In the genomic region with DNA sequence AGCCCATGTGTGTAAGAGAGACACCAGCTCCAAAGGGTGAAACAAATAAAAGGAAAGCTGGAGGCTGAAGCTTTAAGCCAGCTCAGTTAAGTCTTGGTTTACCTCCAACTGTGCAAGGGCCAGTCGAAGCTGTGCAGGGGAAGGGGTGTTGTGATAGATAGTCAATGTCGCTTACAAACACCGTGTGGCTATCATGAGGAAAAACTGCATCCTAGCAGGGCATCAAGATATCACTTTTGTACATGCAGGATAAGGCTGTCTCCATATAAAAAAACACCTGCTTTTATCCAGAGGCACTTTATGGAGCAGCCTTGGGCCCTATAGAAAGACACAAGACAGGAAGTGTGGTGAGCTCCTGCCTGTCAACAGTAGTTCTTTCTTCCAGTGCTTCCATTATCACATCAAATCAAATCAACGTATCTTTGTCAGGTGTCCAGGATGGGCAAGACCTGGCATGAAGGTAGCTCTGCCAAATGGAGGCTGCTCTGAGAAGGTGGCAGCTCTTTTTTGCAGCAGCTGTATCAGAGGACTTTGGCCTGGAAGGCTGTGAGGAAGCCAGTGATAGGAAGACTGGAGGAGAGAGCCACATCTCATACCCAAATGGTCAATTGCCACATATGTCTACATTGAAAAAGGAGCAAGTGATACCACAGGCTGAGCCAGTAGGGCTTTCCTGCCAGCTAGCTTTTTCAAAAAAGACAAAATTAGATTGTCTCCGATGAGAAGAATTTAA, we compare ENCODE assay signal across 1 cellular context.
TF ChIP-seq lines count a peak whose summit lies in the region.

No MANE protein-coding gene starts in this region.

TF ChIP-seq in GM23338, 12 proteins besides CTCF, POLR2A, EP300 and RAD21:
- TF ChIP-seq, protein P1, sequence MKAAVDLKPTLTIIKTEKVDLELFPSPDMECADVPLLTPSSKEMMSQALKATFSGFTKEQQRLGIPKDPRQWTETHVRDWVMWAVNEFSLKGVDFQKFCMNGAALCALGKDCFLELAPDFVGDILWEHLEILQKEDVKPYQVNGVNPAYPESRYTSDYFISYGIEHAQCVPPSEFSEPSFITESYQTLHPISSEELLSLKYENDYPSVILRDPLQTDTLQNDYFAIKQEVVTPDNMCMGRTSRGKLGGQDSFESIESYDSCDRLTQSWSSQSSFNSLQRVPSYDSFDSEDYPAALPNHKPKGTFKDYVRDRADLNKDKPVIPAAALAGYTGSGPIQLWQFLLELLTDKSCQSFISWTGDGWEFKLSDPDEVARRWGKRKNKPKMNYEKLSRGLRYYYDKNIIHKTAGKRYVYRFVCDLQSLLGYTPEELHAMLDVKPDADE (IDR thresholded peaks at IDR 0.05): no peak
- TF ChIP-seq, protein P2, sequence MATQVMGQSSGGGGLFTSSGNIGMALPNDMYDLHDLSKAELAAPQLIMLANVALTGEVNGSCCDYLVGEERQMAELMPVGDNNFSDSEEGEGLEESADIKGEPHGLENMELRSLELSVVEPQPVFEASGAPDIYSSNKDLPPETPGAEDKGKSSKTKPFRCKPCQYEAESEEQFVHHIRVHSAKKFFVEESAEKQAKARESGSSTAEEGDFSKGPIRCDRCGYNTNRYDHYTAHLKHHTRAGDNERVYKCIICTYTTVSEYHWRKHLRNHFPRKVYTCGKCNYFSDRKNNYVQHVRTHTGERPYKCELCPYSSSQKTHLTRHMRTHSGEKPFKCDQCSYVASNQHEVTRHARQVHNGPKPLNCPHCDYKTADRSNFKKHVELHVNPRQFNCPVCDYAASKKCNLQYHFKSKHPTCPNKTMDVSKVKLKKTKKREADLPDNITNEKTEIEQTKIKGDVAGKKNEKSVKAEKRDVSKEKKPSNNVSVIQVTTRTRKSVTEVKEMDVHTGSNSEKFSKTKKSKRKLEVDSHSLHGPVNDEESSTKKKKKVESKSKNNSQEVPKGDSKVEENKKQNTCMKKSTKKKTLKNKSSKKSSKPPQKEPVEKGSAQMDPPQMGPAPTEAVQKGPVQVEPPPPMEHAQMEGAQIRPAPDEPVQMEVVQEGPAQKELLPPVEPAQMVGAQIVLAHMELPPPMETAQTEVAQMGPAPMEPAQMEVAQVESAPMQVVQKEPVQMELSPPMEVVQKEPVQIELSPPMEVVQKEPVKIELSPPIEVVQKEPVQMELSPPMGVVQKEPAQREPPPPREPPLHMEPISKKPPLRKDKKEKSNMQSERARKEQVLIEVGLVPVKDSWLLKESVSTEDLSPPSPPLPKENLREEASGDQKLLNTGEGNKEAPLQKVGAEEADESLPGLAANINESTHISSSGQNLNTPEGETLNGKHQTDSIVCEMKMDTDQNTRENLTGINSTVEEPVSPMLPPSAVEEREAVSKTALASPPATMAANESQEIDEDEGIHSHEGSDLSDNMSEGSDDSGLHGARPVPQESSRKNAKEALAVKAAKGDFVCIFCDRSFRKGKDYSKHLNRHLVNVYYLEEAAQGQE (IDR thresholded peaks at IDR 0.05; ENCODE audit: unreplicated experiment): no peak
- TF ChIP-seq POLR2AphosphoS5 (IDR thresholded peaks at IDR 0.05; ENCODE audit: low read depth): no peak
- no peak for TF ChIP-seq STAT1 (IDR thresholded peaks at IDR 0.05; ENCODE audit: unreplicated experiment)
- no peak for TF ChIP-seq NANOG (IDR thresholded peaks at IDR 0.05; ENCODE audit: borderline replicate concordance)
- TF ChIP-seq JUNB (IDR thresholded peaks at IDR 0.05; ENCODE audit: unreplicated experiment): no peak
- TF ChIP-seq, protein P3, sequence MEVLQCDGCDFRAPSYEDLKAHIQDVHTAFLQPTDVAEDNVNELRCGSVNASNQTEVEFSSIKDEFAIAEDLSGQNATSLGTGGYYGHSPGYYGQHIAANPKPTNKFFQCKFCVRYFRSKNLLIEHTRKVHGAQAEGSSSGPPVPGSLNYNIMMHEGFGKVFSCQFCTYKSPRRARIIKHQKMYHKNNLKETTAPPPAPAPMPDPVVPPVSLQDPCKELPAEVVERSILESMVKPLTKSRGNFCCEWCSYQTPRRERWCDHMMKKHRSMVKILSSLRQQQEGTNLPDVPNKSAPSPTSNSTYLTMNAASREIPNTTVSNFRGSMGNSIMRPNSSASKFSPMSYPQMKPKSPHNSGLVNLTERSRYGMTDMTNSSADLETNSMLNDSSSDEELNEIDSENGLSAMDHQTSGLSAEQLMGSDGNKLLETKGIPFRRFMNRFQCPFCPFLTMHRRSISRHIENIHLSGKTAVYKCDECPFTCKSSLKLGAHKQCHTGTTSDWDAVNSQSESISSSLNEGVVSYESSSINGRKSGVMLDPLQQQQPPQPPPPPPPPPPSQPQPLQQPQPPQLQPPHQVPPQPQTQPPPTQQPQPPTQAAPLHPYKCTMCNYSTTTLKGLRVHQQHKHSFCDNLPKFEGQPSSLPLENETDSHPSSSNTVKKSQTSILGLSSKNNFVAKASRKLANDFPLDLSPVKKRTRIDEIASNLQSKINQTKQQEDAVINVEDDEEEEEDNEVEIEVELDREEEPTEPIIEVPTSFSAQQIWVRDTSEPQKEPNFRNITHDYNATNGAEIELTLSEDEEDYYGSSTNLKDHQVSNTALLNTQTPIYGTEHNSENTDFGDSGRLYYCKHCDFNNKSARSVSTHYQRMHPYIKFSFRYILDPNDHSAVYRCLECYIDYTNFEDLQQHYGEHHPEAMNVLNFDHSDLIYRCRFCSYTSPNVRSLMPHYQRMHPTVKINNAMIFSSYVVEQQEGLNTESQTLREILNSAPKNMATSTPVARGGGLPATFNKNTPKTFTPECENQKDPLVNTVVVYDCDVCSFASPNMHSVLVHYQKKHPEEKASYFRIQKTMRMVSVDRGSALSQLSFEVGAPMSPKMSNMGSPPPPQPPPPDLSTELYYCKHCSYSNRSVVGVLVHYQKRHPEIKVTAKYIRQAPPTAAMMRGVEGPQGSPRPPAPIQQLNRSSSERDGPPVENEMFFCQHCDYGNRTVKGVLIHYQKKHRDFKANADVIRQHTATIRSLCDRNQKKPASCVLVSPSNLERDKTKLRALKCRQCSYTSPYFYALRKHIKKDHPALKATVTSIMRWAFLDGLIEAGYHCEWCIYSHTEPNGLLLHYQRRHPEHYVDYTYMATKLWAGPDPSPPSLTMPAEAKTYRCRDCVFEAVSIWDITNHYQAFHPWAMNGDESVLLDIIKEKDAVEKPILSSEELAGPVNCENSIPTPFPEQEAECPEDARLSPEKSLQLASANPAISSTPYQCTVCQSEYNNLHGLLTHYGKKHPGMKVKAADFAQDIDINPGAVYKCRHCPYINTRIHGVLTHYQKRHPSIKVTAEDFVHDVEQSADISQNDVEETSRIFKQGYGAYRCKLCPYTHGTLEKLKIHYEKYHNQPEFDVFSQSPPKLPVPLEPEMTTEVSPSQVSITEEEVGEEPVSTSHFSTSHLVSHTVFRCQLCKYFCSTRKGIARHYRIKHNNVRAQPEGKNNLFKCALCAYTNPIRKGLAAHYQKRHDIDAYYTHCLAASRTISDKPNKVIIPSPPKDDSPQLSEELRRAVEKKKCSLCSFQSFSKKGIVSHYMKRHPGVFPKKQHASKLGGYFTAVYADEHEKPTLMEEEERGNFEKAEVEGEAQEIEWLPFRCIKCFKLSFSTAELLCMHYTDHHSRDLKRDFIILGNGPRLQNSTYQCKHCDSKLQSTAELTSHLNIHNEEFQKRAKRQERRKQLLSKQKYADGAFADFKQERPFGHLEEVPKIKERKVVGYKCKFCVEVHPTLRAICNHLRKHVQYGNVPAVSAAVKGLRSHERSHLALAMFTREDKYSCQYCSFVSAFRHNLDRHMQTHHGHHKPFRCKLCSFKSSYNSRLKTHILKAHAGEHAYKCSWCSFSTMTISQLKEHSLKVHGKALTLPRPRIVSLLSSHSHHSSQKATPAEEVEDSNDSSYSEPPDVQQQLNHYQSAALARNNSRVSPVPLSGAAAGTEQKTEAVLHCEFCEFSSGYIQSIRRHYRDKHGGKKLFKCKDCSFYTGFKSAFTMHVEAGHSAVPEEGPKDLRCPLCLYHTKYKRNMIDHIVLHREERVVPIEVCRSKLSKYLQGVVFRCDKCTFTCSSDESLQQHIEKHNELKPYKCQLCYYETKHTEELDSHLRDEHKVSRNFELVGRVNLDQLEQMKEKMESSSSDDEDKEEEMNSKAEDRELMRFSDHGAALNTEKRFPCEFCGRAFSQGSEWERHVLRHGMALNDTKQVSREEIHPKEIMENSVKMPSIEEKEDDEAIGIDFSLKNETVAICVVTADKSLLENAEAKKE (CRISPR knock-in tag; IDR thresholded peaks at IDR 0.05): no peak
- TF ChIP-seq ZNF331 (CRISPR knock-in tag; IDR thresholded peaks at IDR 0.05; ENCODE audit: low read depth): no peak
- TF ChIP-seq ZNF114 (CRISPR knock-in tag; IDR thresholded peaks at IDR 0.05): no peak
- TF ChIP-seq CREB1 (CRISPR knock-in tag; IDR thresholded peaks at IDR 0.05; ENCODE audit: low read depth): no peak
- TF ChIP-seq EZH2phosphoT487 (IDR thresholded peaks at IDR 0.05; ENCODE audit: unreplicated experiment): no peak
TF ChIP-seq in GM23338: peak in this region for 0.
